In genomic region chr12:96465896-96466295, GRCh38 we compare ENCODE assay signal across 16 cellular contexts. TPM values are rescaled to one million over a fixed set of nuclear protein-coding genes. Genes with fewer than 3 reads are reported as not detected.
"Had no signal": no experiment of that assay in that cellular context is flagged by ENCODE, and none has a peak within 500 bp of the region (broad histone marks: within the 10 kb centered on the region; RNA-seq: fewer than 3 reads in every experiment).

No MANE protein-coding gene starts in this region.

- ATAC-seq: heart left ventricle; left lobe of liver; naive thymus-derived CD8-positive, alpha-beta T cell; right cardiac atrium had no signal

- FAIRE-seq: islet of Langerhans, small intestine had no signal

- H3K4me1 ChIP-seq: heart left ventricle had no signal

- DNase-seq: effector CD4-positive, alpha-beta T cell; endodermal cell; foreskin melanocyte; heart left ventricle; hippocampal formation; mammary epithelial cell; naive thymus-derived CD8-positive, alpha-beta T cell; ovary; right cardiac atrium; small intestine; stimulated activated CD4-positive, alpha-beta T cell treated with anti-CD3 and anti-CD28 coated beads, Interleukin-2, amount 100 ng/mL, for 48 hours; stimulated activated naive CD4-positive, alpha-beta T cell treated with Interleukin-2 at 50 U/mL for 16 hours; trophoblast cell had no signal

- H3K9me3 ChIP-seq: ovary had no signal

- H3K27ac ChIP-seq: coronary artery, heart left ventricle, ovary had no signal

- H3K36me3 ChIP-seq: heart left ventricle, ovary had no signal

- H3K27me3 ChIP-seq: heart left ventricle, ovary had no signal

- H3K4me3 ChIP-seq: coronary artery, heart left ventricle, ovary had no signal

RNA-seq across cellular contexts. Expression of gene CFAP54, which starts 23.5 kb away (rescaled TPM):
- polyA plus RNA-seq: naive thymus-derived CD8-positive, alpha-beta T cell had no signal
